ENCODE assay signal across 6 cellular contexts in genomic region chr4:23241408-23241807, GRCh38.
"Had no signal": no experiment of that assay in that cellular context is flagged by ENCODE, and none has a peak within 500 bp of the region (broad histone marks: within the 10 kb centered on the region; RNA-seq: fewer than 3 reads in every experiment).

No MANE protein-coding gene starts in this region.

- H3K36me3 Mint-ChIP-seq: IgD-negative memory B cell had no signal

- H3K4me3 ChIP-seq: K562 had no signal

- H3K27ac ChIP-seq: HL-60 had no signal

- H3K4me1 Mint-ChIP-seq: IgD-negative memory B cell had no signal

- ATAC-seq: K562 had no signal

- DNase-seq: IMR-90, KBM-7 had no signal

- H3K4me3 Mint-ChIP-seq: IgD-negative memory B cell had no signal

- H3K27ac Mint-ChIP-seq: IgD-negative memory B cell had no signal

- FAIRE-seq: HTR-8/SVneo, K562 had no signal

- H3K27me3 Mint-ChIP-seq: IgD-negative memory B cell had no signal
